Comparison of ENCODE assay signal across 8 cellular contexts in genomic region chr19:30227071-30227621, GRCh38.
DNase-seq lines count a peak whose midpoint lies in the region; ATAC-seq and TF ChIP-seq lines count a peak whose summit lies in the region.

No MANE protein-coding gene starts in this region.

- H3K9me3 Mint-ChIP-seq in activated CD8-positive, alpha-beta T cell treated with anti-CD3 and anti-CD28 coated beads for 36 hours = no peaks in the 10 kb centered on the region

- H3K4me3 ChIP-seq in iPS-11a (ENCODE audit: low read depth, low read length) = peak overlapping the region; percentile 24
- peak overlapping the region; percentile 32 to 77 (median 51) for H3K4me3 ChIP-seq in spleen

- peaks cover 0 to 100% (median 71%) of the 10 kb centered on the region in 7 donors for H3K27me3 ChIP-seq in spleen (replicated peaks in 1 of 7)

- CTCF ChIA-PET in activated CD8-positive, alpha-beta T cell treated with anti-CD3 and anti-CD28 coated beads for 36 hours (lab: Charles Lee) = no interaction called here

- peaks cover 2% of the 10 kb centered on the region for H3K36me3 Mint-ChIP-seq in activated CD8-positive, alpha-beta T cell treated with anti-CD3 and anti-CD28 coated beads for 36 hours (ENCODE audit: low read depth)

- peaks cover 20% of the 10 kb centered on the region for H3K4me1 Mint-ChIP-seq in activated CD8-positive, alpha-beta T cell treated with anti-CD3 and anti-CD28 coated beads for 36 hours (ENCODE audit: low read depth)

- POLR2A ChIA-PET in activated CD8-positive, alpha-beta T cell treated with anti-CD3 and anti-CD28 coated beads for 36 hours (lab: Charles Lee) = no interaction called here

- DNase-seq in Right ventricle myocardium superior (no peak), left cardiac atrium (no peak), spleen (no peak), DMS53 (lab: John Stamatoyannopoulos, UW) (no peak)
- DNase-seq in activated CD8-positive, alpha-beta T cell treated with anti-CD3 and anti-CD28 coated beads for 36 hours = no peak
- DNase-seq in stimulated activated naive CD4-positive, alpha-beta T cell treated with Interleukin-2 at 50 U/mL for 16 hours (lab: John Stamatoyannopoulos, UW) = no peak

- H3K27ac Mint-ChIP-seq in activated CD8-positive, alpha-beta T cell treated with anti-CD3 and anti-CD28 coated beads for 36 hours = no peak overlapping the region

- peak; percentile 13 for ATAC-seq in Right ventricle myocardium superior (ENCODE audit: poor library complexity)
- no peak for ATAC-seq in left cardiac atrium
- no peak for ATAC-seq in activated CD8-positive, alpha-beta T cell treated with anti-CD3 and anti-CD28 coated beads for 36 hours
- no peak for ATAC-seq in HG02798 (IDR thresholded peaks at IDR 0.05; ENCODE audit: poor library complexity, unreplicated experiment)

- no peak for TF ChIP-seq CTCF in activated CD8-positive, alpha-beta T cell treated with anti-CD3 and anti-CD28 coated beads for 36 hours (IDR thresholded peaks at IDR 0.05)
- no peak for TF ChIP-seq CTCF in spleen (IDR thresholded peaks at IDR 0.05 in 8 of 11, conservative IDR thresholded peaks at IDR 0.05 in 3 of 11)

- no peaks in the 10 kb centered on the region for H3K36me3 ChIP-seq in spleen

- TF ChIP-seq POLR2A in spleen (IDR thresholded peaks at IDR 0.05) = no peak

- peaks cover 63% of the 10 kb centered on the region for H3K27me3 Mint-ChIP-seq in activated CD8-positive, alpha-beta T cell treated with anti-CD3 and anti-CD28 coated beads for 36 hours

- 1 to 2% (median 1%) methylated on average over 23 to 32 of the region's 32 CpGs for WGBS in spleen, 5 donors

- peak overlapping the region; percentile 73 for H3K4me3 Mint-ChIP-seq in activated CD8-positive, alpha-beta T cell treated with anti-CD3 and anti-CD28 coated beads for 36 hours

- intact Hi-C loops in Right ventricle myocardium superior (cut with DNase I) (loop anchor here (5.0 to 10.0 kb wide), 2 partner anchors 180 to 428 kb away; no protein-coding TSS in a partner anchor), left cardiac atrium (cut with DNase I) (loop anchor here (5.0 to 10.0 kb wide), 3 partner anchors 180 to 420 kb away; no protein-coding TSS in a partner anchor), spleen (cut with DNase I; ENCODE audit: low total_unique reads) (no loop called here)
- intact Hi-C loops in activated CD8-positive, alpha-beta T cell treated with anti-CD3 and anti-CD28 coated beads for 36 hours (cut with micrococcal nuclease) = loop anchor here (10.0 kb wide), 1 partner anchor 428 kb away; no protein-coding TSS in a partner anchor

- no peaks in the 10 kb centered on the region for H3K9me3 ChIP-seq in spleen

- H3K27ac ChIP-seq in spleen = peak overlapping the region in 5 of 8 donors; percentile 48 to 75 (median 54)

- H3K4me1 ChIP-seq in spleen = peaks cover 5 to 68% (median 42%) of the 10 kb centered on the region in 6 donors
